Comparison of ENCODE assay signal across 8 cellular contexts in genomic region chr6:22149501-22150490, GRCh38.
DNase-seq lines count a peak whose midpoint lies in the region; ATAC-seq, FAIRE-seq and TF ChIP-seq lines count a peak whose summit lies in the region.

No MANE protein-coding gene starts in this region.

- no peaks in the 10 kb centered on the region for H3K36me3 ChIP-seq in H1 (ENCODE audit: control insufficient read depth in 2 of 4, insufficient read depth in 4 of 4, low read length in 3 of 4)

- no peak overlapping the region for H2BK12ac ChIP-seq in H1 (ENCODE audit: low read depth, low read length)

- no peak overlapping the region for H2BK15ac ChIP-seq in H1 (ENCODE audit: low read length)

- no peak overlapping the region for H3K4me3 ChIP-seq in H1 (ENCODE audit: extremely low read depth in 1 of 4, insufficient read depth in 2 of 4, low read depth in 3 of 4, low read length in 4 of 4)

- H3K27ac ChIP-seq in H1 (ENCODE audit: low read depth, low read length), result no peak overlapping the region

- H3K4me1 Mint-ChIP-seq in neural crest cell (peaks cover 69% of the 10 kb centered on the region), T-cell (peaks cover 7 to 36% (median 21%) of the 10 kb centered on the region in 3 donors)
- peaks cover 20% of the 10 kb centered on the region for H3K4me1 Mint-ChIP-seq in activated T-helper 1 cell treated with anti-CD3 and anti-CD28 coated beads, Interleukin-12 subunit alpha, Interleukin-12 subunit beta, Interleukin-2, Interleukin-4 antibody, amounts not matched to agents 30 ng/mL and 10 ng/mL and 1 ng/mL, durations not matched to agents 14 hours and 24 hours and 36 hours (ENCODE audit: low read depth)

- H3K27me3 Mint-ChIP-seq in neural crest cell (ENCODE audit: low read depth) (no peaks in the 10 kb centered on the region), T-cell (peaks cover 9 to 14% of the 10 kb centered on the region in 2 donors)
- peaks cover 26% of the 10 kb centered on the region for H3K27me3 Mint-ChIP-seq in activated T-helper 1 cell treated with anti-CD3 and anti-CD28 coated beads, Interleukin-12 subunit alpha, Interleukin-12 subunit beta, Interleukin-2, Interleukin-4 antibody, amounts not matched to agents 30 ng/mL and 10 ng/mL and 1 ng/mL, durations not matched to agents 14 hours and 24 hours and 36 hours (ENCODE audit: insufficient read depth)

- H2AK5ac ChIP-seq in H1 (ENCODE audit: low read depth, low read length), result no peak overlapping the region

- no peak for TF ChIP-seq RAD21 in H1 (IDR thresholded peaks at IDR 0.05 in 1 of 2, conservative IDR thresholded peaks at IDR 0.05 in 1 of 2; ENCODE audit: low read depth in 2 of 2, low read length in 2 of 2)

- CTCF ChIA-PET in H1 (lab: Charles Lee; ENCODE audit: partially characterized antibody), result no interaction called here
- CTCF ChIA-PET in T-cell (lab: Charles Lee), result no interaction called here

- peak; percentile 82 for DNase-seq in DMS 273 (lab: John Stamatoyannopoulos, UW; ENCODE audit: unreplicated experiment)
- peak; percentile 73 for DNase-seq in NCI-H2196 (lab: John Stamatoyannopoulos, UW; ENCODE audit: unreplicated experiment)
- DNase-seq in H1 (ENCODE audit: low read depth in 1 of 2, low spot score in 2 of 2), result no peak
- peak; percentile 36 for DNase-seq in neural crest cell (ENCODE audit: low read depth, low spot score)
- no peak for DNase-seq in T-cell
- DNase-seq in activated T-helper 1 cell treated with anti-CD3 and anti-CD28 coated beads, Interleukin-12 subunit alpha, Interleukin-12 subunit beta, Interleukin-2, Interleukin-4 antibody, amounts not matched to agents 30 ng/mL and 10 ng/mL and 1 ng/mL, durations not matched to agents 14 hours and 24 hours and 36 hours (ENCODE audit: low spot score), result no peak

- TF ChIP-seq EP300 in H1 (IDR thresholded peaks at IDR 0.05; ENCODE audit: borderline replicate concordance in 1 of 2, low read depth in 2 of 2, low read length in 2 of 2), result no peak

- 89% methylated on average over 11 of the region's 11 CpGs; no CpG with 5 or more reads in 1 of the 2 experiments for WGBS in H1 (ENCODE audit: extremely low coverage in 1 of 2, insufficient coverage in 1 of 2, insufficient read length in 1 of 2, insufficient replicate concordance in 2 of 2, low coverage in 1 of 2, low lambda C conversion rate in 2 of 2, missing lambda C conversion rate in 1 of 2), 2 experiments

- no peak overlapping the region for H4K8ac ChIP-seq in H1 (ENCODE audit: extremely low read depth, insufficient read depth, low read length)

- no peak for FAIRE-seq in H1 (lab: Jason Lieb, UNC)

- H3K23ac ChIP-seq in H1 (ENCODE audit: insufficient read length), result no peak overlapping the region

- no peak overlapping the region for H3K18ac ChIP-seq in H1 (ENCODE audit: extremely low read depth, low read length)

- no peaks in the 10 kb centered on the region for H3K9me3 ChIP-seq in H1 (ENCODE audit: insufficient read depth in 2 of 2, low read depth in 1 of 2, low read length in 1 of 2)

- TF ChIP-seq CTCF in H1 (IDR thresholded peaks at IDR 0.05; ENCODE audit: control extremely low read depth in 1 of 3, insufficient read depth in 1 of 3, low read depth in 1 of 3, low read length in 3 of 3) (no peak), neural crest cell (conservative IDR thresholded peaks at IDR 0.05) (no peak)

- no peaks in the 10 kb centered on the region for H3K27me3 ChIP-seq in H1 (replicated peaks in 1 of 4; ENCODE audit: control insufficient read depth in 3 of 4, extremely low read depth in 1 of 4, insufficient read depth in 3 of 4, low read length in 3 of 4)

- no peak overlapping the region for H3K14ac ChIP-seq in H1 (ENCODE audit: insufficient read length)

- no peak overlapping the region for H3K4ac ChIP-seq in H1 (replicated peaks; ENCODE audit: insufficient read length, low read depth, low read length)

- intact Hi-C loops in activated T-helper 1 cell treated with anti-CD3 and anti-CD28 coated beads, Interleukin-12 subunit alpha, Interleukin-12 subunit beta, Interleukin-2, Interleukin-4 antibody, amounts not matched to agents 30 ng/mL and 10 ng/mL and 1 ng/mL, durations not matched to agents 14 hours and 24 hours and 36 hours (cut with micrococcal nuclease), result loop anchor here (5.0 kb wide), 1 partner anchor 552 kb away; no protein-coding TSS in a partner anchor

- no peak overlapping the region for H2BK20ac ChIP-seq in H1 (ENCODE audit: low read length)

- no peak overlapping the region for H3K4me2 ChIP-seq in H1 (ENCODE audit: insufficient read depth in 1 of 2, low read depth in 2 of 2, low read length in 2 of 2)

- H3K9ac ChIP-seq in H1 (replicated peaks in 1 of 4; ENCODE audit: extremely low read depth in 1 of 4, low read depth in 3 of 4, low read length in 3 of 4), result no peak overlapping the region

- no peak overlapping the region for H2BK5ac ChIP-seq in H1 (ENCODE audit: low read depth, low read length)

- POLR2A ChIA-PET in H1 (lab: Charles Lee; ENCODE audit: partially characterized antibody), result interaction anchor here (0.7 kb wide), 1 partner anchor 10 kb away, joined by 3 read pairs; no protein-coding TSS in a partner anchor
- POLR2A ChIA-PET in T-cell (lab: Charles Lee), result no interaction called here

- ATAC-seq in esophagus mucosa (no peak), T-cell (replicated peaks in 1 of 4) (no peak), HG03520 (IDR thresholded peaks at IDR 0.05; ENCODE audit: unreplicated experiment) (no peak)

- no peak overlapping the region for H2AFZ ChIP-seq in H1 (ENCODE audit: low read length)

- H3K23me2 ChIP-seq in H1 (ENCODE audit: low read depth, low read length), result no peaks in the 10 kb centered on the region

- peak overlapping the region; percentile 39 for H3K27ac Mint-ChIP-seq in neural crest cell (ENCODE audit: unreplicated experiment)
- H3K27ac Mint-ChIP-seq in T-cell, result peak overlapping the region in 1 of 2 donors; percentile 59
- H3K27ac Mint-ChIP-seq in activated T-helper 1 cell treated with anti-CD3 and anti-CD28 coated beads, Interleukin-12 subunit alpha, Interleukin-12 subunit beta, Interleukin-2, Interleukin-4 antibody, amounts not matched to agents 30 ng/mL and 10 ng/mL and 1 ng/mL, durations not matched to agents 14 hours and 24 hours and 36 hours, result no peak overlapping the region

- peaks cover 0 to 6% of the 10 kb centered on the region in 2 experiments; a peak in 1 of 4 replicates for H3K79me2 ChIP-seq in H1 (ENCODE audit: control insufficient read depth in 1 of 2, insufficient read depth in 2 of 2, low read length in 2 of 2)

- H4K5ac ChIP-seq in H1 (ENCODE audit: insufficient read length, low read depth, low read length), result no peak overlapping the region

- peaks cover 2% of the 10 kb centered on the region; the same call in 1 of the 2 replicates for H3K79me1 ChIP-seq in H1 (ENCODE audit: low read depth, low read length)

- H4K20me1 ChIP-seq in H1 (replicated peaks in 1 of 2; ENCODE audit: control insufficient read depth in 1 of 2, insufficient read depth in 2 of 2, low read length in 2 of 2), result peaks cover 0 to 1% of the 10 kb centered on the region in 2 experiments

- TF ChIP-seq POLR2A in H1 (IDR thresholded peaks at IDR 0.05; ENCODE audit: control extremely low read depth in 1 of 2, low read depth in 2 of 2, low read length in 2 of 2), result no peak

- H3K4me3 Mint-ChIP-seq in neural crest cell (peak overlapping the region; percentile 49), T-cell (no peak overlapping the region)
- no peak overlapping the region for H3K4me3 Mint-ChIP-seq in activated T-helper 1 cell treated with anti-CD3 and anti-CD28 coated beads, Interleukin-12 subunit alpha, Interleukin-12 subunit beta, Interleukin-2, Interleukin-4 antibody, amounts not matched to agents 30 ng/mL and 10 ng/mL and 1 ng/mL, durations not matched to agents 14 hours and 24 hours and 36 hours

- H3K36me3 Mint-ChIP-seq in neural crest cell (ENCODE audit: low read depth) (peaks cover 2% of the 10 kb centered on the region), T-cell (no peaks in the 10 kb centered on the region)
- H3K36me3 Mint-ChIP-seq in activated T-helper 1 cell treated with anti-CD3 and anti-CD28 coated beads, Interleukin-12 subunit alpha, Interleukin-12 subunit beta, Interleukin-2, Interleukin-4 antibody, amounts not matched to agents 30 ng/mL and 10 ng/mL and 1 ng/mL, durations not matched to agents 14 hours and 24 hours and 36 hours (ENCODE audit: low read depth), result no peaks in the 10 kb centered on the region

- H4K91ac ChIP-seq in H1 (replicated peaks; ENCODE audit: insufficient read length, low read length), result no peak overlapping the region

- no peak overlapping the region for H3K56ac ChIP-seq in H1 (replicated peaks; ENCODE audit: insufficient read length, low read depth, low read length)

- H2BK120ac ChIP-seq in H1 (replicated peaks; ENCODE audit: low read depth, low read length), result no peak overlapping the region

- H3K9me3 Mint-ChIP-seq in neural crest cell (no peaks in the 10 kb centered on the region), T-cell (peaks cover 0 to 1% (median 0%) of the 10 kb centered on the region in 3 donors)
- no peaks in the 10 kb centered on the region for H3K9me3 Mint-ChIP-seq in activated T-helper 1 cell treated with anti-CD3 and anti-CD28 coated beads, Interleukin-12 subunit alpha, Interleukin-12 subunit beta, Interleukin-2, Interleukin-4 antibody, amounts not matched to agents 30 ng/mL and 10 ng/mL and 1 ng/mL, durations not matched to agents 14 hours and 24 hours and 36 hours

- peaks cover 8 to 30% (median 20%) of the 10 kb centered on the region in 4 experiments for H3K4me1 ChIP-seq in H1 (replicated peaks in 1 of 4; ENCODE audit: control insufficient read depth in 3 of 4, insufficient read depth in 4 of 4, low read length in 3 of 4)

TF ChIP-seq in H1, 55 proteins besides CTCF, POLR2A, EP300 and RAD21:
- TF ChIP-seq RFX5 (IDR thresholded peaks at IDR 0.05; ENCODE audit: borderline replicate concordance, low read depth, low read length) (peak; percentile 57; the same call in 1 of the 2 replicates), GABPA (IDR thresholded peaks at IDR 0.05; ENCODE audit: borderline replicate concordance, insufficient read depth, low read length) (no peak)

Comparison
In these comparisons a context has a peak if more than half of its experiments do, and no peak if none do; other contexts are left out.
1. DNase-seq: peak in DMS 273 (single experiment), NCI-H2196 (single experiment) and neural crest cell (single experiment); none in H1 (0 of 2), T-cell (0 of 34) and activated T-helper 1 cell treated with anti-CD3 and anti-CD28 coated beads, Interleukin-12 subunit alpha, Interleukin-12 subunit beta, Interleukin-2, Interleukin-4 antibody, amounts not matched to agents 30 ng/mL and 10 ng/mL and 1 ng/mL, durations not matched to agents 14 hours and 24 hours and 36 hours (single experiment).